9 cellular contexts compared by ENCODE assay signal in the genomic region with DNA sequence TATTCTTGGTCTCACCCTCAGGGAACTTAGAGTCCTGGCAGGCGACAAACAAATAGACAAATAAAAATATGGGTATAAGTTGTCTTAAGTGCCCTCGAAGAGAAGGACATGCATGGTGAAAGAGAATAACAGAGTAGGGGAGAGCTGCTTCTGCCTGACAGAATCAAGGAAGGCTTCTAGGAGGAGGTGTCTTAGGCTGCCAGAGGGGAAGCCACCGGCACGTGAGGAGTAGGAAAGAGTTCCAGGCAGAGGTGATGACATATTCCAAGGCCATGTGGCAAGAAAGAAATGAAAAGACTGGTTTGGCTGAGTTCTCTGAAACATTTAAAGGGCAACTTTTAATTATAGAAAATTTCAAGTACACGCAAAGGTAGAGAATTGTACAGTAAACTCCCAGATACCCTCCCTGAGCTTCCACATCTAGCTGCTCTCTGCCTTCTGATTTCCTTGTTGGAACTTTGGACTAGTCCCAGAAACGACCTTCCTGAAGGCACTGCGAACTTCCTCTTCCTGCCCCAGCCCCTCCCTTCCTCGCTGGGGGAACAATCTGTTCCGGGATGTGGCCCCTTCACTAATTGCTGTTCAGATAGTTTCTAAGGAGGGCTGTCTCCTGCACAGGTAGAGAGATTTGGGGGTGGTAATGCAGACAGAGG.
DNase-seq lines count a peak whose midpoint lies in the region; ATAC-seq and TF ChIP-seq lines count a peak whose summit lies in the region.
"Had no signal": no experiment of that assay in that cellular context is flagged by ENCODE, and none has a peak within 500 bp of the region (broad histone marks: within the 10 kb centered on the region; RNA-seq: fewer than 3 reads in every experiment).

No MANE protein-coding gene starts in this region.

- intact Hi-C loops in body of pancreas (cut with DNase I) (loop anchor here (5.0 kb wide), 1 partner anchor 607 kb away; no protein-coding TSS in a partner anchor), lower lobe of right lung (cut with DNase I) (loop anchor here (10.0 kb wide), 1 partner anchor 610 kb away; no protein-coding TSS in a partner anchor)

- no peaks in the 10 kb centered on the region for H3K79me2 ChIP-seq in ACC112 (ENCODE audit: control insufficient read depth, insufficient read depth, low read length, unreplicated experiment)

- peaks cover 4% of the 10 kb centered on the region for H3K4me1 ChIP-seq in ACC112 (ENCODE audit: control insufficient read depth, insufficient read depth, low read length, unreplicated experiment)
- H3K4me1 ChIP-seq in body of pancreas = peaks cover 9% of the 10 kb centered on the region
- H3K4me1 ChIP-seq in lower lobe of right lung = peaks cover 12% of the 10 kb centered on the region

- peak overlapping the region; percentile 40 for H3K4me3 ChIP-seq in ACC112 (ENCODE audit: low read depth, low read length)
- H3K4me3 ChIP-seq in Jurkat, Clone E6-1 (ENCODE audit: low read length) = peak overlapping the region; percentile 27
- no peak overlapping the region for H3K4me3 ChIP-seq in body of pancreas
- peak overlapping the region; percentile 20 for H3K4me3 ChIP-seq in lower lobe of right lung

- 34 to 40% methylated on average over 9 of the region's 9 CpGs for WGBS in body of pancreas, 2 donors

- H3K36me3 ChIP-seq in ACC112 (ENCODE audit: insufficient read depth, low read length) = no peaks in the 10 kb centered on the region
- H3K36me3 ChIP-seq in body of pancreas (replicated peaks in 1 of 2; ENCODE audit: insufficient read depth in 1 of 2, low read depth in 2 of 2) = no peaks in the 10 kb centered on the region
- H3K36me3 ChIP-seq in lower lobe of right lung = no peaks in the 10 kb centered on the region

- no peak for TF ChIP-seq POLR2A in body of pancreas (IDR thresholded peaks at IDR 0.05)

- H3K27me3 ChIP-seq in ACC112 (ENCODE audit: insufficient read depth, low read length) (peaks cover 13% of the 10 kb centered on the region), body of pancreas (no peaks in the 10 kb centered on the region), lower lobe of right lung (ENCODE audit: low read depth) (peaks cover 9% of the 10 kb centered on the region)

- H2AFZ ChIP-seq in ACC112 (ENCODE audit: low read length, unreplicated experiment) = no peak overlapping the region

- H3K27ac ChIP-seq in ACC112 (ENCODE audit: low read depth, low read length) (no peak overlapping the region), body of pancreas (peak overlapping the region in 2 of 4 donors; percentile 32 to 33), lower lobe of right lung (peak overlapping the region; percentile 62)
- H3K27ac ChIP-seq: RWPE1 had no signal

- H3K9me3 ChIP-seq in body of pancreas = no peaks in the 10 kb centered on the region
- no peaks in the 10 kb centered on the region for H3K9me3 ChIP-seq in lower lobe of right lung

- peak; percentile 49 for ATAC-seq in body of pancreas
- ATAC-seq in lower lobe of right lung = peak; percentile 43 to 52
- no peak for ATAC-seq in HG03439 (IDR thresholded peaks at IDR 0.05; ENCODE audit: unreplicated experiment)

- TF ChIP-seq CTCF in body of pancreas (IDR thresholded peaks at IDR 0.05) (no peak), lower lobe of right lung (IDR thresholded peaks at IDR 0.05) (no peak)

- DNase-seq in Jurkat, Clone E6-1 (ENCODE audit: low read depth, low spot score) = no peak
- DNase-seq in body of pancreas = peak in 2 of 4 donors; percentile 16 to 31
- DNase-seq in lower lobe of right lung = no peak
- DNase-seq in GM19240 (ENCODE audit: insufficient read length, low spot score) = no peak
- no peak for DNase-seq in amniotic stem cell (lab: John Stamatoyannopoulos, UW)
- DNase-seq in glomerular visceral epithelial cell (ENCODE audit: extremely low spot score) = no peak

Comparison
In these comparisons a context has a peak if more than half of its experiments do, and no peak if none do; other contexts are left out.
1. H3K4me3 ChIP-seq: peak in ACC112 (single experiment), Jurkat, Clone E6-1 (single experiment) and lower lobe of right lung (single experiment); none in body of pancreas (0 of 2).